20 cellular contexts compared by ENCODE assay signal in genomic region chr2:29201979-29202378, GRCh38.
"Had no signal": no experiment of that assay in that cellular context is flagged by ENCODE, and none has a peak within 500 bp of the region (broad histone marks: within the 10 kb centered on the region; RNA-seq: fewer than 3 reads in every experiment).

No MANE protein-coding gene starts in this region.

- FAIRE-seq: islet of Langerhans had no signal

- H3K36me3 Mint-ChIP-seq: naive B cell; stimulated activated naive B cell treated with anti-CD40 and anti-IgM and Interleukin-4, amounts not matched to agents 10 μg/mL and 1 μg/mL and 100 μg/mL, for 72 hours had no signal

- H3K27me3 Mint-ChIP-seq: activated CD4-positive, alpha-beta T cell treated with anti-CD3 and anti-CD28 coated beads, Interleukin-2, amount 10 ng/mL, durations not matched to agents 24 days and 14 days; stimulated activated naive B cell treated with anti-CD40 and anti-IgM and Interleukin-4, amounts not matched to agents 10 μg/mL and 1 μg/mL and 100 μg/mL, for 72 hours had no signal

- DNase-seq: activated CD4-positive, alpha-beta T cell treated with anti-CD3 and anti-CD28 coated beads, Interleukin-2, amount 10 ng/mL, durations not matched to agents 24 days and 14 days; activated CD4-positive, CD25-positive, alpha-beta regulatory T cell; activated CD8-positive, alpha-beta memory T cell treated with anti-CD3 and anti-CD28 coated beads, Interleukin-2, amount 50 U/mL, for 4 hours; activated CD8-positive, alpha-beta T cell treated with anti-CD3 and anti-CD28 coated beads, Interleukin-2, amount 10 ng/mL, durations not matched to agents 7 days and 5 days; aorta; cortex of kidney; effector CD4-positive, alpha-beta T cell; foreskin fibroblast; glutamatergic neuron; hypothalamus; naive B cell; stimulated activated CD4-positive, alpha-beta T cell treated with anti-CD3 and anti-CD28 coated beads, Interleukin-12 subunit alpha, Interleukin-12 subunit beta, amount 100 ng/mL, for 4 hours; stimulated activated CD4-positive, alpha-beta T cell treated with anti-CD3 and anti-CD28 coated beads, Interleukin-2, amount 100 ng/mL, for 24 hours; stimulated activated naive B cell treated with anti-CD40 and anti-IgM and Interleukin-4, amounts not matched to agents 10 μg/mL and 1 μg/mL and 100 μg/mL, for 72 hours; thyroid gland; uterus had no signal

- H3K9me3 ChIP-seq: neutrophil, thyroid gland, uterus had no signal

- H3K4me1 Mint-ChIP-seq: activated CD4-positive, alpha-beta T cell treated with anti-CD3 and anti-CD28 coated beads, Interleukin-2, amount 10 ng/mL, durations not matched to agents 24 days and 14 days; naive B cell; stimulated activated naive B cell treated with anti-CD40 and anti-IgM and Interleukin-4, amounts not matched to agents 10 μg/mL and 1 μg/mL and 100 μg/mL, for 72 hours had no signal

- ATAC-seq: activated CD8-positive, alpha-beta T cell treated with anti-CD3 and anti-CD28 coated beads, Interleukin-2, amount 10 ng/mL, durations not matched to agents 7 days and 5 days; stimulated activated naive B cell treated with anti-CD40 and anti-IgM and Interleukin-4, amounts not matched to agents 10 μg/mL and 1 μg/mL and 100 μg/mL, for 72 hours had no signal

- H3K27ac Mint-ChIP-seq: activated CD4-positive, alpha-beta T cell treated with anti-CD3 and anti-CD28 coated beads, Interleukin-2, amount 10 ng/mL, durations not matched to agents 24 days and 14 days; activated CD8-positive, alpha-beta T cell treated with anti-CD3 and anti-CD28 coated beads, Interleukin-2, amount 10 ng/mL, durations not matched to agents 7 days and 5 days; activated T-helper 1 cell treated with anti-CD3 and anti-CD28 coated beads, Interleukin-12 subunit alpha, Interleukin-12 subunit beta, Interleukin-2, Interleukin-4 antibody, amounts not matched to agents 30 ng/mL and 10 ng/mL and 1 ng/mL, durations not matched to agents 14 hours and 24 hours and 36 hours; naive B cell; stimulated activated naive B cell treated with anti-CD40 and anti-IgM and Interleukin-4, amounts not matched to agents 10 μg/mL and 1 μg/mL and 100 μg/mL, for 72 hours; T-helper 2 cell treated with Interferon-gamma antibody and Interleukin-4, amounts not matched to agents 5 μg/mL and 100 μg/mL, for 36 hours had no signal

- H3K4me3 Mint-ChIP-seq: activated CD4-positive, alpha-beta T cell treated with anti-CD3 and anti-CD28 coated beads, Interleukin-2, amount 10 ng/mL, durations not matched to agents 24 days and 14 days; activated CD8-positive, alpha-beta T cell treated with anti-CD3 and anti-CD28 coated beads, Interleukin-2, amount 10 ng/mL, durations not matched to agents 7 days and 5 days; activated T-helper 1 cell treated with anti-CD3 and anti-CD28 coated beads, Interleukin-12 subunit alpha, Interleukin-12 subunit beta, Interleukin-2, Interleukin-4 antibody, amounts not matched to agents 30 ng/mL and 10 ng/mL and 1 ng/mL, durations not matched to agents 14 hours and 24 hours and 36 hours; naive B cell; stimulated activated naive B cell treated with anti-CD40 and anti-IgM and Interleukin-4, amounts not matched to agents 10 μg/mL and 1 μg/mL and 100 μg/mL, for 72 hours; T-helper 2 cell treated with Interferon-gamma antibody and Interleukin-4, amounts not matched to agents 5 μg/mL and 100 μg/mL, for 36 hours had no signal
